8 cellular contexts compared by ENCODE assay signal in genomic region chr1:15850450-15851079, GRCh38. TPM values are rescaled to one million over a fixed set of nuclear protein-coding genes. Genes with fewer than 3 reads are reported as not detected.
A peak's percentile ranks its signal among the peaks of the same experiment; 100 is the strongest.
DNase-seq lines count a peak whose midpoint lies in the region; ATAC-seq, FAIRE-seq and TF ChIP-seq lines count a peak whose summit lies in the region.

No MANE protein-coding gene starts in this region.

- peaks cover 29% of the 10 kb centered on the region for H3K4me1 ChIP-seq in A549
- H3K4me1 ChIP-seq in HEK293 (ENCODE audit: control insufficient read depth, insufficient read depth, low read length): peaks cover 17% of the 10 kb centered on the region
- H3K4me1 ChIP-seq in K562 (replicated peaks in 1 of 2; ENCODE audit: control insufficient read depth in 2 of 2, insufficient read depth in 2 of 2, low read length in 2 of 2): peaks cover 8 to 30% of the 10 kb centered on the region in 2 experiments; a peak in 4 of 5 replicates

- FAIRE-seq in A549 (lab: Jason Lieb, UNC): no peak
- FAIRE-seq in K562 (lab: Jason Lieb, UNC): peak; percentile 42

- H3K9me1 ChIP-seq in K562 (ENCODE audit: control insufficient read depth, insufficient read depth, low read length): no peaks in the 10 kb centered on the region

- CTCF ChIA-PET in A549 (lab: Yijun Ruan, JAX) (interaction anchor here (0.7 to 1.4 kb wide), 4 partner anchors 9 to 59 kb away, joined by 3 to 4 read pairs (median 3); no protein-coding TSS in a partner anchor), HEK293 (lab: Yijun Ruan, JAX) (interaction anchor here (0.6 to 1.1 kb wide), 6 partner anchors 26 to 662 kb away, joined by 3 to 5 read pairs (median 3); no protein-coding TSS in a partner anchor), K562 (lab: Yijun Ruan, JAX; ENCODE audit: low intra/inter-chr PET ratio) (no interaction called here)

- peak overlapping the region in 1 of 2 experiments; percentile 88; a peak in 2 of 4 replicates for H3K9ac ChIP-seq in K562 (ENCODE audit: insufficient read depth in 1 of 2, low read depth in 2 of 2, low read length in 2 of 2)

- peaks cover 98% of the 10 kb centered on the region for H3K79me2 ChIP-seq in K562 (ENCODE audit: control insufficient read depth, insufficient read depth, low read length)

- TF ChIP-seq EP300 in A549 (IDR thresholded peaks at IDR 0.05) (no peak), K562 (IDR thresholded peaks at IDR 0.05; ENCODE audit: low read length) (no peak)

- ATAC-seq in A549 (no peak), K562 (no peak), GM19324 (IDR thresholded peaks at IDR 0.05; ENCODE audit: low FRiP score, unreplicated experiment) (no peak), GM18858 (IDR thresholded peaks at IDR 0.05; ENCODE audit: unreplicated experiment) (no peak)

- no peak for TF ChIP-seq POLR2A in A549 (IDR thresholded peaks at IDR 0.05; ENCODE audit: low read length)
- TF ChIP-seq POLR2A in K562 (conservative IDR thresholded peaks at IDR 0.05): no peak

- H2AFZ ChIP-seq in K562 (ENCODE audit: low read depth, low read length): no peak overlapping the region

- H4K20me1 ChIP-seq in K562 (replicated peaks; ENCODE audit: control insufficient read depth, insufficient read depth, low read length): 0 out of 2 replicates have a peak, but pooled peaks cover 4% of the 10 kb centered on the region

- TF ChIP-seq RAD21 in A549 (conservative IDR thresholded peaks at IDR 0.05 in 1 of 2, IDR thresholded peaks at IDR 0.05 in 1 of 2) (no peak), K562 (CRISPR knock-in tag; conservative IDR thresholded peaks at IDR 0.05 in 1 of 2, IDR thresholded peaks at IDR 0.05 in 1 of 2) (no peak)

- BruUV-seq in K562 (replicated peaks; lab: Mats Ljungman, UMichigan): no TSS peak

- POLR2A ChIA-PET in A549 (lab: Yijun Ruan, JAX): interaction anchor here (1.7 to 4.4 kb wide), 3 partner anchors 13 to 51 kb away, joined by 4 to 30 read pairs (median 23); no protein-coding TSS in a partner anchor
- POLR2A ChIA-PET in HEK293 (lab: Yijun Ruan, JAX): interaction anchor here (0.9 to 4.8 kb wide), 10 partner anchors 9 to 1053 kb away, joined by 3 to 106 read pairs (median 8); no protein-coding TSS in a partner anchor
- POLR2A ChIA-PET in K562 (lab: Yijun Ruan, JAX): interaction anchor here (0.6 to 10.4 kb wide), 18 partner anchors 8 to 362 kb away, joined by 3 to 133 read pairs (median 8); partner anchors contain the start of gene ARHGEF19

- DNase-seq in A549 (ENCODE audit: low read depth in 1 of 2, low spot score in 1 of 2) (no peak), K562 (ENCODE audit: extremely low read depth in 1 of 4, low spot score in 3 of 4) (peak in 1 of 4 experiments; percentile 27), midbrain (lab: John Stamatoyannopoulos, UW) (peak; percentile 26), GM13977 (ENCODE audit: low spot score) (no peak), NCI-H2029 (lab: John Stamatoyannopoulos, UW) (no peak)

- H3K27me3 ChIP-seq in K562 (ENCODE audit: control insufficient read depth in 2 of 2, insufficient read depth in 2 of 2, low read length in 2 of 2): no peaks in the 10 kb centered on the region

- H3K4me2 ChIP-seq in A549 (peak overlapping the region; percentile 96), K562 (ENCODE audit: insufficient read depth, low read length) (peak overlapping the region; percentile 99)

- H3K36me3 ChIP-seq in HEK293 (ENCODE audit: control insufficient read depth in 2 of 2, insufficient read depth in 1 of 2, low read length in 2 of 2): peaks cover 6 to 15% of the 10 kb centered on the region in 2 experiments; a peak in 2 of 3 replicates
- H3K36me3 ChIP-seq in K562 (ENCODE audit: control insufficient read depth, insufficient read depth, low read length): peaks cover 11% of the 10 kb centered on the region; the same call in 2 of the 3 replicates

- no peaks in the 10 kb centered on the region for H3K9me3 ChIP-seq in A549
- no peaks in the 10 kb centered on the region for H3K9me3 ChIP-seq in HEK293 (ENCODE audit: control insufficient read depth, insufficient read depth, low read depth, low read length)
- H3K9me3 ChIP-seq in K562 (replicated peaks; ENCODE audit: control insufficient read depth, insufficient read depth, low read depth, low read length): no peaks in the 10 kb centered on the region

- in situ Hi-C loops in K562 (cut with MboI): loop anchor here (25.0 kb wide), 1 partner anchor 1012 kb away; no protein-coding TSS in a partner anchor
- in situ Hi-C loops in GM13977 (cut with MboI; ENCODE audit: low pct_unique_long_range_greater_than_20kb, low sequenced_read_pairs, unreplicated experiment): no loop called here

- H3K27ac ChIP-seq in A549 (peak overlapping the region; percentile 98 to 100), HEK293 (ENCODE audit: extremely low read depth, low read depth, low read length) (peak overlapping the region; percentile 98), K562 (ENCODE audit: extremely low read depth, low read depth, low read length) (peak overlapping the region; percentile 97)

- intact Hi-C loops in K562 (cut with micrococcal nuclease): no loop called here

- TF ChIP-seq CTCF in A549 (IDR thresholded peaks at IDR 0.05) (no peak), HEK293 (tag by site-specific recombination; IDR thresholded peaks at IDR 0.05) (no peak), K562 (IDR thresholded peaks at IDR 0.05 in 2 of 3, conservative IDR thresholded peaks at IDR 0.05 in 1 of 3; ENCODE audit: insufficient read depth in 2 of 3, low read depth in 1 of 3, low read length in 3 of 3) (no peak), GM13977 (IDR thresholded peaks at IDR 0.05; ENCODE audit: extremely low read depth, insufficient read depth, missing control alignments) (no peak)

- 16% methylated on average over 2 of the region's 2 CpGs for WGBS in A549 (ENCODE audit: missing lambda C conversion rate)
- WGBS in K562 (ENCODE audit: insufficient coverage, low coverage, missing lambda C conversion rate): 6% methylated on average over 2 of the region's 2 CpGs

- H3K4me3 ChIP-seq in A549 (peak overlapping the region; percentile 99), HEK293 (ENCODE audit: low read depth, low read length) (peak overlapping the region; percentile 87), K562 (peak overlapping the region; percentile 62)

TF ChIP-seq in A549, 52 proteins besides CTCF, POLR2A, EP300 and RAD21 (continues in another document):
- TF ChIP-seq SMC3 (IDR thresholded peaks at IDR 0.05): no peak
- no peak for TF ChIP-seq POLR2AphosphoS2 (conservative IDR thresholded peaks at IDR 0.05; ENCODE audit: low read length)

TF ChIP-seq in K562, 482 proteins besides CTCF, POLR2A, EP300 and RAD21 (continues in another document):
- TF ChIP-seq MYBL2 (IDR thresholded peaks at IDR 0.05; ENCODE audit: low read depth): no peak
- TF ChIP-seq MYBL2 (CRISPR knock-in tag; IDR thresholded peaks at IDR 0.05; ENCODE audit: borderline replicate concordance): no peak
- TF ChIP-seq CREM (IDR thresholded peaks at IDR 0.05; ENCODE audit: low read depth): no peak

RNA-seq across cellular contexts. Expression of gene SPEN, which starts 3.1 kb away (rescaled TPM):
- polyA plus RNA-seq in A549 (2011; rRNA removed): 7.0 and 14.3 TPM in 2 replicates
- 7.2 and 10.8 TPM in 2 replicates for polyA plus RNA-seq in A549 (2012; cell fraction: cytosol; rRNA removed)
- 41.3 and 43.5 TPM in 2 replicates for polyA plus RNA-seq in A549 (2012; cell fraction: nucleus; rRNA removed)
- polyA plus RNA-seq in A549 (2017; fragmentation: RNase III; extraction: RNeasy Plus Mini Kit Qiagen cat#74134 plus additional on column Dnase treatment): 12.2 to 21.2 TPM (median 15.5 TPM) in 3 replicates
- 32.0 and 34.5 TPM in 2 replicates for polyA minus RNA-seq in A549 (2011; rRNA and poly(A)+ RNA removed)
- total RNA-seq in K562 (2011; cell fraction: chromatin; rRNA removed; ENCODE audit: low replicate concordance): 154 and 372 TPM in 2 replicates
- 64.2 and 82.1 TPM in 2 replicates for total RNA-seq in K562 (2011; cell fraction: nucleolus; rRNA removed)
- total RNA-seq in K562 (2011; cell fraction: nucleoplasm; rRNA removed): 125 and 165 TPM in 2 replicates
- 27.2 and 27.8 TPM in 2 replicates for total RNA-seq in K562 (2014; rRNA removed)
- 29.9 and 36.1 TPM in 2 replicates for total RNA-seq in K562 (2014; rRNA removed; fragmentation: Illumina TruSeq; extraction: Trizol)
- total RNA-seq in K562 (2015; rRNA removed; fragmentation: Illumina TruSeq; extraction: Trizol): 24.5 and 29.1 TPM in 2 replicates
- 72.1 and 80.2 TPM in 2 replicates for total RNA-seq in K562 (2021)
- 11.9 and 16.4 TPM in 2 replicates for polyA plus RNA-seq in K562 (2011; rRNA removed)
- polyA plus RNA-seq in K562 (2011; cell fraction: cytosol; rRNA removed): 9.5 and 13.0 TPM in 2 replicates
- polyA plus RNA-seq in K562 (2011; cell fraction: nucleus; rRNA removed): 46.3 and 63.2 TPM in 2 replicates
- polyA plus RNA-seq in K562 (2012): 54.0 and 72.6 TPM in 2 replicates
- 87.5 and 87.6 TPM in 2 replicates for polyA plus RNA-seq in K562 (2014; fragmentation: Illumina TruSeq; extraction: Trizol)
- polyA plus RNA-seq in K562 (2014; fragmentation: Nextera tagmentation; extraction: Ambion mirVana): 10 to 100 TPM in 1 of 2 experiments, 1 to 10 TPM in 1; 5.7 to 13.1 TPM
- 31.9 and 34.6 TPM in 2 replicates for polyA plus RNA-seq in K562 (2014; rRNA removed)
- 52.8 and 75.1 TPM in 2 replicates for polyA minus RNA-seq in K562 (2011; rRNA and poly(A)+ RNA removed)
- 38.6 and 44.5 TPM in 2 replicates for polyA minus RNA-seq in K562 (2011; cell fraction: cytosol; rRNA and poly(A)+ RNA removed)
- polyA minus RNA-seq in K562 (2011; cell fraction: nucleus; rRNA and poly(A)+ RNA removed): 32.0 and 67.9 TPM in 2 replicates

RNA-seq across cellular contexts. Expression of gene UQCRHL, which starts 43.1 kb away (rescaled TPM):
- polyA plus RNA-seq in A549 (2011; rRNA removed) (2.0 and 4.1 TPM in 2 replicates), A549 (2017; fragmentation: RNase III; extraction: RNeasy Plus Mini Kit Qiagen cat#74134 plus additional on column Dnase treatment) (0.64 to 1.2 TPM (median 0.68 TPM) in 3 replicates), K562 (2011; rRNA removed) (26.3 and 27.6 TPM in 2 replicates), K562 (2014; fragmentation: Illumina TruSeq; extraction: Trizol) (17.6 and 18.9 TPM in 2 replicates), K562 (2014; fragmentation: Nextera tagmentation; extraction: Ambion mirVana) (10 to 100 TPM; 20.4 to 25.8 TPM), K562 (2014; rRNA removed) (13.2 and 27.2 TPM in 2 replicates)
- 1.6 and 2.1 TPM in 2 replicates for polyA plus RNA-seq in A549 (2012; cell fraction: cytosol; rRNA removed)
- polyA plus RNA-seq in A549 (2012; cell fraction: nucleus; rRNA removed): 0.46 and 0.81 TPM in 2 replicates
- polyA minus RNA-seq in A549 (2011; rRNA and poly(A)+ RNA removed): 0.37 and 0.54 TPM in 2 replicates
- 2.3 and 3.2 TPM in 2 replicates for total RNA-seq in K562 (2011; cell fraction: chromatin; rRNA removed; ENCODE audit: low replicate concordance)
- 2.8 TPM in 2 replicates for total RNA-seq in K562 (2011; cell fraction: nucleolus; rRNA removed)
- total RNA-seq in K562 (2011; cell fraction: nucleoplasm; rRNA removed): 4.1 and 4.2 TPM in 2 replicates
- total RNA-seq in K562 (2014; rRNA removed) (40.7 and 76.9 TPM in 2 replicates), K562 (2014; rRNA removed; fragmentation: Illumina TruSeq; extraction: Trizol) (41.3 and 45.7 TPM in 2 replicates), K562 (2015; rRNA removed; fragmentation: Illumina TruSeq; extraction: Trizol) (19.4 and 21.8 TPM in 2 replicates), K562 (2021) (5.1 and 5.9 TPM in 2 replicates)
- polyA plus RNA-seq in K562 (2011; cell fraction: cytosol; rRNA removed): 3.9 and 8.7 TPM in 2 replicates
- polyA plus RNA-seq in K562 (2011; cell fraction: nucleus; rRNA removed): 2.2 and 6.0 TPM in 2 replicates
- 9.1 and 25.6 TPM in 2 replicates for polyA plus RNA-seq in K562 (2012)
- polyA minus RNA-seq in K562 (2011; rRNA and poly(A)+ RNA removed): 6.5 and 7.8 TPM in 2 replicates
- polyA minus RNA-seq in K562 (2011; cell fraction: cytosol; rRNA and poly(A)+ RNA removed): 9.1 and 15.2 TPM in 2 replicates
- 0.67 and 3.4 TPM in 2 replicates for polyA minus RNA-seq in K562 (2011; cell fraction: nucleus; rRNA and poly(A)+ RNA removed)
